Comparison of ENCODE assay signal across 12 cellular contexts in genomic region chr1:186078245-186078644, GRCh38.
DNase-seq lines count a peak whose midpoint lies in the region; ATAC-seq and TF ChIP-seq lines count a peak whose summit lies in the region.
"Had no signal": no experiment of that assay in that cellular context is flagged by ENCODE, and none has a peak within 500 bp of the region (broad histone marks: within the 10 kb centered on the region; RNA-seq: fewer than 3 reads in every experiment).

No MANE protein-coding gene starts in this region.

- POLR2A ChIA-PET in activated CD4-positive, alpha-beta memory T cell treated with anti-CD3 and anti-CD28 coated beads for 36 hours (lab: Charles Lee), result interaction anchor here (0.6 kb wide), 1 partner anchor 49 kb away, joined by 3 read pairs; no protein-coding TSS in a partner anchor

- peak; percentile 40 for DNase-seq in OCI-M1 (lab: John Stamatoyannopoulos, UW)
- DNase-seq in activated CD4-positive, alpha-beta memory T cell treated with anti-CD3 and anti-CD28 coated beads for 36 hours, result no peak
- no peak for DNase-seq in prostate gland (ENCODE audit: low spot score)
- no peak for DNase-seq in NCI-H774 (lab: John Stamatoyannopoulos, UW)
- no peak for DNase-seq in spleen
- DNase-seq: CD4-positive, CD25-positive, alpha-beta regulatory T cell; MG63 had no signal

- H3K27ac Mint-ChIP-seq in activated CD4-positive, alpha-beta memory T cell treated with anti-CD3 and anti-CD28 coated beads for 36 hours, result no peak overlapping the region

- WGBS in prostate gland, result 58% methylated on average over 2 of the region's 2 CpGs
- WGBS in spleen, 5 donors, result 61 to 76% (median 69%) methylated on average over 2 of the region's 2 CpGs

- H3K4me3 Mint-ChIP-seq in activated CD4-positive, alpha-beta memory T cell treated with anti-CD3 and anti-CD28 coated beads for 36 hours, result no peak overlapping the region
- H3K4me3 Mint-ChIP-seq: CD4-positive, CD25-positive, alpha-beta regulatory T cell had no signal

- H3K27ac ChIP-seq in prostate gland (no peak overlapping the region), spleen (no peak overlapping the region)
- H3K27ac ChIP-seq: breast epithelium, RWPE1 had no signal

- H3K9me3 ChIP-seq in prostate gland (no peaks in the 10 kb centered on the region), spleen (no peaks in the 10 kb centered on the region)
- H3K9me3 ChIP-seq: breast epithelium, MG63 had no signal

- H3K36me3 Mint-ChIP-seq in activated CD4-positive, alpha-beta memory T cell treated with anti-CD3 and anti-CD28 coated beads for 36 hours, result no peaks in the 10 kb centered on the region

- H3K4me1 ChIP-seq in prostate gland (replicated peaks), result no peaks in the 10 kb centered on the region
- H3K4me1 ChIP-seq in spleen, result peaks cover 0 to 13% (median 6%) of the 10 kb centered on the region in 6 donors
- H3K4me1 ChIP-seq: breast epithelium had no signal

- H3K4me3 ChIP-seq in prostate gland, result no peak overlapping the region
- H3K4me3 ChIP-seq in spleen, result no peak overlapping the region
- H3K4me3 ChIP-seq: breast epithelium, MG63 had no signal

- ATAC-seq in GM18498 (IDR thresholded peaks at IDR 0.05; ENCODE audit: unreplicated experiment), result peak; percentile 94
- ATAC-seq in GM19455 (IDR thresholded peaks at IDR 0.05; ENCODE audit: unreplicated experiment), result peak; percentile 97
- ATAC-seq in HG02943 (IDR thresholded peaks at IDR 0.05; ENCODE audit: low read depth, unreplicated experiment), result peak; percentile 82

- no peaks in the 10 kb centered on the region for H3K36me3 ChIP-seq in prostate gland
- H3K36me3 ChIP-seq in spleen, result no peaks in the 10 kb centered on the region
- H3K36me3 ChIP-seq: breast epithelium, MG63 had no signal

- H3K9me3 Mint-ChIP-seq in activated CD4-positive, alpha-beta memory T cell treated with anti-CD3 and anti-CD28 coated beads for 36 hours, result no peaks in the 10 kb centered on the region

- H3K27me3 Mint-ChIP-seq in activated CD4-positive, alpha-beta memory T cell treated with anti-CD3 and anti-CD28 coated beads for 36 hours, result no peaks in the 10 kb centered on the region

- TF ChIP-seq POLR2A in prostate gland (IDR thresholded peaks at IDR 0.05) (no peak), spleen (IDR thresholded peaks at IDR 0.05) (no peak)

- no peak for TF ChIP-seq CTCF in prostate gland (IDR thresholded peaks at IDR 0.05)
- no peak for TF ChIP-seq CTCF in spleen (IDR thresholded peaks at IDR 0.05 in 8 of 11, conservative IDR thresholded peaks at IDR 0.05 in 3 of 11)

- intact Hi-C loops in activated CD4-positive, alpha-beta memory T cell treated with anti-CD3 and anti-CD28 coated beads for 36 hours (cut with micrococcal nuclease), result no loop called here
- intact Hi-C loops in prostate gland (cut with DNase I) (no loop called here), spleen (cut with DNase I; ENCODE audit: low total_unique reads) (no loop called here)

- CTCF ChIA-PET in activated CD4-positive, alpha-beta memory T cell treated with anti-CD3 and anti-CD28 coated beads for 36 hours (lab: Charles Lee), result no interaction called here

- H3K27me3 ChIP-seq in prostate gland (replicated peaks; ENCODE audit: insufficient read depth), result no peaks in the 10 kb centered on the region
- H3K27me3 ChIP-seq in spleen (replicated peaks in 1 of 7), result no peaks in the 10 kb centered on the region
- H3K27me3 ChIP-seq: breast epithelium had no signal

- H3K4me1 Mint-ChIP-seq in activated CD4-positive, alpha-beta memory T cell treated with anti-CD3 and anti-CD28 coated beads for 36 hours (ENCODE audit: low read depth), result peaks cover 4% of the 10 kb centered on the region
- H3K4me1 Mint-ChIP-seq: CD4-positive, CD25-positive, alpha-beta regulatory T cell had no signal
